Comparison of ENCODE assay signal across 1 cellular context in genomic region chr13:60396783-60397692, GRCh38.
TF ChIP-seq lines count a peak whose summit lies in the region.

Gene TDRD3, plus strand, starts transcription at chr13:60397220. Its CDS starts 145 bp downstream, at chr13:60397365.

TF ChIP-seq in HepG2, 621 proteins besides CTCF, POLR2A, EP300 and RAD21 (continued from another document and continues in another):
- TF ChIP-seq, protein P1, sequence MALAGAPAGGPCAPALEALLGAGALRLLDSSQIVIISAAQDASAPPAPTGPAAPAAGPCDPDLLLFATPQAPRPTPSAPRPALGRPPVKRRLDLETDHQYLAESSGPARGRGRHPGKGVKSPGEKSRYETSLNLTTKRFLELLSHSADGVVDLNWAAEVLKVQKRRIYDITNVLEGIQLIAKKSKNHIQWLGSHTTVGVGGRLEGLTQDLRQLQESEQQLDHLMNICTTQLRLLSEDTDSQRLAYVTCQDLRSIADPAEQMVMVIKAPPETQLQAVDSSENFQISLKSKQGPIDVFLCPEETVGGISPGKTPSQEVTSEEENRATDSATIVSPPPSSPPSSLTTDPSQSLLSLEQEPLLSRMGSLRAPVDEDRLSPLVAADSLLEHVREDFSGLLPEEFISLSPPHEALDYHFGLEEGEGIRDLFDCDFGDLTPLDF (CRISPR knock-in tag; IDR thresholded peaks at IDR 0.05) = no peak
- 0 out of 2 replicates have a peak, but pooled peaks have one; percentile 4 for TF ChIP-seq MIER3 (CRISPR knock-in tag; IDR thresholded peaks at IDR 0.05; ENCODE audit: borderline replicate concordance)
- TF ChIP-seq AGO1 (IDR thresholded peaks at IDR 0.05; ENCODE audit: low read depth, low read length, poor library complexity, severe bottlenecking) = no peak
- TF ChIP-seq, protein P2, sequence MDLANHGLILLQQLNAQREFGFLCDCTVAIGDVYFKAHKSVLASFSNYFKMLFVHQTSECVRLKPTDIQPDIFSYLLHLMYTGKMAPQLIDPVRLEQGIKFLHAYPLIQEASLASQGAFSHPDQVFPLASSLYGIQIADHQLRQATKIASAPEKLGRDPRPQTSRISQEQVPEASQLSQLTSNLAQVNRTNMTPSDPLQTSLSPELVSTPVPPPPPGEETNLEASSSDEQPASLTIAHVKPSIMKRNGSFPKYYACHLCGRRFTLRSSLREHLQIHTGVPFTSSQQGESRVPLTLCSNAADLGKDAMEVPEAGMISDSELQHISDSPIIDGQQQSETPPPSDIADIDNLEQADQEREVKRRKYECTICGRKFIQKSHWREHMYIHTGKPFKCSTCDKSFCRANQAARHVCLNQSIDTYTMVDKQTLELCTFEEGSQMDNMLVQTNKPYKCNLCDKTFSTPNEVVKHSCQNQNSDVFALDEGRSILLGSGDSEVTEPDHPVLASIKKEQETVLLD (CRISPR knock-in tag; IDR thresholded peaks at IDR 0.05; ENCODE audit: low read depth) = no peak
- TF ChIP-seq BCL3 (CRISPR knock-in tag; IDR thresholded peaks at IDR 0.05) = no peak
- TF ChIP-seq POLR2AphosphoS5 (IDR thresholded peaks at IDR 0.05; ENCODE audit: low read depth, low read length) = peak; percentile 90
- TF ChIP-seq SYNCRIP (IDR thresholded peaks at IDR 0.05; ENCODE audit: insufficient read depth, low read depth, low read length) = no peak
- no peak for TF ChIP-seq ZNF18 (CRISPR knock-in tag; IDR thresholded peaks at IDR 0.05; ENCODE audit: insufficient replicate concordance)
- no peak for TF ChIP-seq GZF1 (CRISPR knock-in tag; IDR thresholded peaks at IDR 0.05)
- TF ChIP-seq JUND (CRISPR knock-in tag; IDR thresholded peaks at IDR 0.05) = no peak
- no peak; the same call in 1 of the 2 replicates for TF ChIP-seq ZNF430 (CRISPR knock-in tag; IDR thresholded peaks at IDR 0.05)
- no peak for TF ChIP-seq ZNF672 (CRISPR knock-in tag; IDR thresholded peaks at IDR 0.05)
- TF ChIP-seq CBX1 (IDR thresholded peaks at IDR 0.05; ENCODE audit: low read depth) = peak; percentile 49
- 0 out of 2 replicates have a peak, but pooled peaks have one; percentile 7 for TF ChIP-seq ZNF792 (CRISPR knock-in tag; IDR thresholded peaks at IDR 0.05)
- no peak for TF ChIP-seq TEAD2 (CRISPR knock-in tag; IDR thresholded peaks at IDR 0.05)
- no peak for TF ChIP-seq KIAA2018 (CRISPR knock-in tag; IDR thresholded peaks at IDR 0.05; ENCODE audit: borderline replicate concordance)
- TF ChIP-seq ZNF343 (CRISPR knock-in tag; IDR thresholded peaks at IDR 0.05) = no peak
- peak; percentile 83 for TF ChIP-seq ZSCAN30 (CRISPR knock-in tag; IDR thresholded peaks at IDR 0.05)
- no peak for TF ChIP-seq ZNF407 (CRISPR knock-in tag; IDR thresholded peaks at IDR 0.05; ENCODE audit: not compliant biosample characterization)
- TF ChIP-seq TCF7L2 (IDR thresholded peaks at IDR 0.05; ENCODE audit: low read depth, low read length) = no peak
- TF ChIP-seq HNRNPLL (IDR thresholded peaks at IDR 0.05; ENCODE audit: low read depth, low read length, poor library complexity, severe bottlenecking) = peak; percentile 36
- TF ChIP-seq ATRX (CRISPR knock-in tag; IDR thresholded peaks at IDR 0.05; ENCODE audit: borderline replicate concordance) = no peak
- TF ChIP-seq SMC3 (IDR thresholded peaks at IDR 0.05; ENCODE audit: low read length) = no peak
- TF ChIP-seq ZNF710 (CRISPR knock-in tag; IDR thresholded peaks at IDR 0.05; ENCODE audit: borderline replicate concordance) = 0 out of 2 replicates have a peak, but pooled peaks have one; percentile 37
- no peak for TF ChIP-seq ZNF138 (CRISPR knock-in tag; IDR thresholded peaks at IDR 0.05; ENCODE audit: low read depth)
- TF ChIP-seq SRSF1 (optimal IDR thresholded peaks at IDR 0.05; ENCODE audit: low read depth, low read length) = no peak
- TF ChIP-seq ZNF263 (CRISPR knock-in tag; IDR thresholded peaks at IDR 0.05) = no peak
